ENCODE assay signal across 8 cellular contexts in genomic region chr2:177212895-177213856, GRCh38. TPM values are rescaled to one million over a fixed set of nuclear protein-coding genes. Genes with fewer than 3 reads are reported as not detected.
A peak's percentile ranks its signal among the peaks of the same experiment; 100 is the strongest.
DNase-seq lines count a peak whose midpoint lies in the region; ATAC-seq and TF ChIP-seq lines count a peak whose summit lies in the region.

No MANE protein-coding gene starts in this region.

- TF ChIP-seq POLR2A in IMR-90 (IDR thresholded peaks at IDR 0.05; ENCODE audit: low read depth, low read length): peak; percentile 66; the same call in 1 of the 2 replicates

- BruUV-seq in IMR-90 (replicated peaks; lab: Mats Ljungman, UMichigan): no TSS peak

- dilution Hi-C loops in IMR-90 (cut with HindIII; ENCODE audit: low sequenced_read_pairs, unreplicated experiment): no loop called here

- 1% methylated on average over 17 of the region's 74 CpGs; no CpG with 5 or more reads in 1 of the 2 experiments for WGBS in IMR-90 (ENCODE audit: extremely low coverage in 2 of 2, insufficient read length in 1 of 2), 2 experiments
- WGBS in esophagus, 2 donors: 0 to 1% methylated on average over 68 to 74 of the region's 74 CpGs

- no peak overlapping the region for H2BK20ac ChIP-seq in IMR-90 (ENCODE audit: low read depth, low read length)

- H3K36me3 ChIP-seq in IMR-90 (ENCODE audit: control insufficient read depth, insufficient read depth, low read length): peaks cover 24% of the 10 kb centered on the region
- peaks cover 2 to 3% of the 10 kb centered on the region in 2 donors for H3K36me3 ChIP-seq in esophagus (ENCODE audit: control insufficient read depth in 2 of 2, insufficient read depth in 2 of 2, low read length in 1 of 2)
- H3K36me3 ChIP-seq in muscle layer of duodenum (ENCODE audit: control insufficient read depth in 1 of 2, insufficient read depth in 2 of 2, low read length in 2 of 2): peaks cover 28 to 30% of the 10 kb centered on the region in 2 donors

- peak overlapping the region; percentile 88 for H2AK5ac ChIP-seq in IMR-90 (ENCODE audit: low read depth, low read length)

- H3K9me3 ChIP-seq in IMR-90 (ENCODE audit: control insufficient read depth, insufficient read depth, low read length) (no peaks in the 10 kb centered on the region), esophagus (ENCODE audit: control insufficient read depth in 2 of 2, insufficient read depth in 1 of 2, low read depth in 1 of 2, low read length in 1 of 2) (no peaks in the 10 kb centered on the region), muscle layer of duodenum (ENCODE audit: control insufficient read depth in 1 of 2, low read length in 2 of 2) (no peaks in the 10 kb centered on the region)

- H3K4me1 ChIP-seq in IMR-90 (ENCODE audit: control insufficient read depth, insufficient read depth, low read length): no peaks in the 10 kb centered on the region; the same call in none of the 2 replicates
- no peaks in the 10 kb centered on the region for H3K4me1 ChIP-seq in esophagus (ENCODE audit: control insufficient read depth in 2 of 2, insufficient read depth in 2 of 2, low read length in 1 of 2)
- peaks cover 9 to 40% of the 10 kb centered on the region in 2 donors for H3K4me1 ChIP-seq in muscle layer of duodenum (ENCODE audit: control insufficient read depth in 1 of 2, insufficient read depth in 2 of 2, low read length in 2 of 2)

- peak; percentile 70 for DNase-seq in DMS153 treated with DMSO at 0.1 percent for 48 hours (lab: John Stamatoyannopoulos, UW; ENCODE audit: unreplicated experiment)
- peak; percentile 87 for DNase-seq in IMR-90
- DNase-seq in OCI-M1 (lab: John Stamatoyannopoulos, UW): peak; percentile 88
- DNase-seq in activated T-cell treated with anti-CD3 and anti-CD28 coated beads, Interleukin-2, amount 50 U/mL, for 1 hour: peak; percentile 90
- peak; percentile 75 to 77 for DNase-seq in stimulated activated CD8-positive, alpha-beta memory T cell treated with anti-CD3 and anti-CD28 coated beads, Interleukin-7, amount 100 ng/mL, for 1 hour (ENCODE audit: low read depth in 2 of 2)

- H4K20me1 ChIP-seq in IMR-90 (ENCODE audit: insufficient read depth, low read length): peaks cover 44% of the 10 kb centered on the region

- H2BK120ac ChIP-seq in IMR-90 (ENCODE audit: low read depth, low read length): 0 out of 2 replicates have a peak overlapping the region, but pooled peaks have one; percentile 14

- H3K23ac ChIP-seq in IMR-90 (ENCODE audit: low read depth, low read length): peak overlapping the region; percentile 92; the same call in 1 of the 2 replicates

- peak overlapping the region; percentile 98 for H3K56ac ChIP-seq in IMR-90 (ENCODE audit: extremely low read depth, insufficient read depth, low read length)

- ATAC-seq in GM21576 (IDR thresholded peaks at IDR 0.05; ENCODE audit: unreplicated experiment) (peak; percentile 35), IMR-90 (ENCODE audit: low read depth) (peak; percentile 71)

- no peak for TF ChIP-seq CTCF in IMR-90 (conservative IDR thresholded peaks at IDR 0.05; ENCODE audit: low read depth, low read length)

- H3K4me3 ChIP-seq in IMR-90 (ENCODE audit: insufficient read depth, low read depth, low read length) (peak overlapping the region; percentile 74), esophagus (ENCODE audit: low read depth in 1 of 2, low read length in 2 of 2) (peak overlapping the region; percentile 59 to 98), muscle layer of duodenum (ENCODE audit: low read depth in 1 of 2, low read length in 2 of 2) (peak overlapping the region; percentile 80 to 90)

- peak overlapping the region; percentile 16; the same call in 1 of the 2 replicates for H3K18ac ChIP-seq in IMR-90 (ENCODE audit: low read depth, low read length)

- H3K14ac ChIP-seq in IMR-90 (replicated peaks; ENCODE audit: low read depth, low read length): peak overlapping the region; percentile 94

- H3K27me3 ChIP-seq in IMR-90 (ENCODE audit: control insufficient read depth, insufficient read depth, low read length) (no peaks in the 10 kb centered on the region), esophagus (ENCODE audit: control insufficient read depth in 1 of 2, insufficient read depth in 2 of 2, low read length in 2 of 2) (no peaks in the 10 kb centered on the region), muscle layer of duodenum (ENCODE audit: low read depth, low read length) (no peaks in the 10 kb centered on the region)

- peak overlapping the region; percentile 91 for H2BK5ac ChIP-seq in IMR-90 (ENCODE audit: low read depth, low read length, poor library complexity, severe bottlenecking)

- 0 out of 2 replicates have a peak, but pooled peaks have one; percentile 1 for TF ChIP-seq RAD21 in IMR-90 (IDR thresholded peaks at IDR 0.05; ENCODE audit: low read length)

- H3K27ac ChIP-seq in IMR-90 (ENCODE audit: insufficient read depth, low read length) (peak overlapping the region; percentile 94), esophagus (ENCODE audit: low read depth in 2 of 2, low read length in 1 of 2) (peak overlapping the region; percentile 98 to 100), muscle layer of duodenum (ENCODE audit: low read length) (peak overlapping the region; percentile 87)

- H2BK15ac ChIP-seq in IMR-90 (ENCODE audit: low read depth, low read length): no peak overlapping the region

- peak overlapping the region; percentile 86 for H3K4me2 ChIP-seq in IMR-90 (ENCODE audit: low read depth, low read length)

- CTCF ChIA-PET in IMR-90 (lab: Yijun Ruan, JAX): no interaction called here

- POLR2A ChIA-PET in IMR-90 (lab: Charles Lee; ENCODE audit: unreplicated experiment): interaction anchor here (0.6 to 1.5 kb wide), 2 partner anchors 16 to 1074 kb away, joined by 5 to 6 read pairs; no protein-coding TSS in a partner anchor

- H2AFZ ChIP-seq in IMR-90 (replicated peaks; ENCODE audit: low read length, poor library complexity): peak overlapping the region; percentile 91

- peak overlapping the region; percentile 90 for H3K4ac ChIP-seq in IMR-90 (ENCODE audit: low read depth, low read length)

- peak overlapping the region; percentile 92 for H3K9ac ChIP-seq in IMR-90 (ENCODE audit: low read depth, low read length)

- peak overlapping the region; percentile 64 to 89; a peak in 3 of 4 replicates for H4K8ac ChIP-seq in IMR-90 (ENCODE audit: low read depth in 2 of 2, low read length in 2 of 2)

- H3K9me1 ChIP-seq in IMR-90 (ENCODE audit: insufficient read depth, low read length): no peaks in the 10 kb centered on the region

- in situ Hi-C loops in IMR-90 (cut with MboI; ENCODE audit: low sequenced_read_pairs): no loop called here

- H2AK9ac ChIP-seq in IMR-90 (replicated peaks; ENCODE audit: low read depth, low read length, poor library complexity): peak overlapping the region; percentile 98

- peaks cover 14 to 28% of the 10 kb centered on the region in 2 experiments for H3K79me1 ChIP-seq in IMR-90 (ENCODE audit: low read depth in 1 of 2, low read length in 2 of 2)

- H4K5ac ChIP-seq in IMR-90 (ENCODE audit: low read depth, low read length): peak overlapping the region; percentile 50; the same call in 1 of the 2 replicates

- H4K91ac ChIP-seq in IMR-90 (ENCODE audit: insufficient read depth, low read depth, low read length): peak overlapping the region; percentile 90

- intact Hi-C loops in IMR-90 (cut with micrococcal nuclease): loop anchor here (1.0 to 2.0 kb wide), 3 partner anchors 30 to 49 kb away; no protein-coding TSS in a partner anchor

TF ChIP-seq in IMR-90, 13 proteins besides CTCF, POLR2A, EP300 and RAD21:
- TF ChIP-seq MAFK (IDR thresholded peaks at IDR 0.05; ENCODE audit: low read depth, low read length): no peak
- TF ChIP-seq MXI1 (IDR thresholded peaks at IDR 0.05; ENCODE audit: borderline replicate concordance, low read depth, low read length): peak; percentile 77; the same call in 1 of the 2 replicates
- no peak for TF ChIP-seq ELK1 (IDR thresholded peaks at IDR 0.05; ENCODE audit: borderline replicate concordance, low read depth, low read length)
- TF ChIP-seq SMC3 (IDR thresholded peaks at IDR 0.05; ENCODE audit: low read depth, low read length): no peak
- TF ChIP-seq USF2 (IDR thresholded peaks at IDR 0.05; ENCODE audit: low read depth, low read length): no peak
- TF ChIP-seq CEBPB (IDR thresholded peaks at IDR 0.05; ENCODE audit: low read depth, low read length): peak; percentile 94
- no peak for TF ChIP-seq RFX5 (IDR thresholded peaks at IDR 0.05; ENCODE audit: low read depth, low read length)
- peak; percentile 61; the same call in 1 of the 2 replicates for TF ChIP-seq MAZ (IDR thresholded peaks at IDR 0.05; ENCODE audit: borderline replicate concordance, low read depth, low read length)
- no peak for TF ChIP-seq BHLHE40 (IDR thresholded peaks at IDR 0.05; ENCODE audit: low read depth, low read length)
- TF ChIP-seq FOS (IDR thresholded peaks at IDR 0.05; ENCODE audit: low read depth, low read length): no peak

RNA-seq across cellular contexts. Expression of gene HNRNPA3, which starts 0.6 kb away (rescaled TPM):
- 18.6 and 35.6 TPM in 2 replicates for total RNA-seq in IMR-90 (2012; rRNA removed)
- polyA plus RNA-seq in IMR-90 (2012; rRNA removed) (111 and 119 TPM in 2 replicates), esophagus (100 to 1,000 TPM; 202 to 240 TPM)
- 20.4 and 31.8 TPM in 2 replicates for polyA plus RNA-seq in IMR-90 (2012; cell fraction: cytosol; rRNA removed)
- polyA plus RNA-seq in IMR-90 (2012; cell fraction: nucleus; rRNA removed; ENCODE audit: low replicate concordance): 9.3 and 76.5 TPM in 2 replicates

RNA-seq across cellular contexts. Expression of gene NFE2L2, which starts 51.4 kb away (rescaled TPM):
- 72.8 and 83.5 TPM in 2 replicates for total RNA-seq in IMR-90 (2012; rRNA removed)
- polyA plus RNA-seq in IMR-90 (2012; rRNA removed) (64.7 and 72.7 TPM in 2 replicates), esophagus (100 to 1,000 TPM in 1 of 2 donors, 10 to 100 TPM in 1; 91.9 to 155 TPM)
- 24.4 and 31.1 TPM in 2 replicates for polyA plus RNA-seq in IMR-90 (2012; cell fraction: cytosol; rRNA removed)
- polyA plus RNA-seq in IMR-90 (2012; cell fraction: nucleus; rRNA removed; ENCODE audit: low replicate concordance): 12.9 and 91.4 TPM in 2 replicates

Comparison
In these comparisons a context has a peak if more than half of its experiments do, and no peak if none do; other contexts are left out.
1. Peak in every context shown above with its lines: DNase-seq, ATAC-seq, H3K4me3 ChIP-seq and H3K27ac ChIP-seq.